In the genomic region with DNA sequence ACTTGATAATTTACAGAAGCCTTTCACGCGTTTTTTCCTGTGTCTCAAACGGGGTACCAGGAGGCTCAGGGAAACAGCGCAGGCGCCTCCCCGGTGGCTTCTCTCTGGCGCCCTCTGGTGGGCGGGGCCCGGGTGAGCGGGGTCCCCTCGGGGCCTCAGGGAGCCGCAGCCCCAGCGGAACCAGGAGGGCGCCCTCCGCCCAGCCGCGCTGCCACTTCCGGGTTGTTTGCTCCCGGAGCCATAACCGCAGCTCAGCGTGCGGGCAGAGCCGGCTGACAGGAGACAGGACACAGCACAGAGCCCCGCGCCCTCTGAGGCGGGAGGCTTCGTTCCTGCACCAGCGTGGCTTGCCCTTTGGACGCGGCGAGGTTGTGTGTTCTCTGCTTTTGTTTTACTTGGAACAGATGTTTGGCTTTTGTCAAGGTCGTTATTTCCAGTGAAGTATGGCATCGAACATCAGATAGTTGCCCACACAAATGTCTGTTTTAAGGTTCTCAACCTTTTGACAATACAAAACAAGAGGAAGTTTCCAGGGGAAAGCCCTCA, we compare ENCODE assay signal across 8 cellular contexts. TPM values are rescaled to one million over a fixed set of nuclear protein-coding genes. Genes with fewer than 3 reads are reported as not detected.
DNase-seq lines count a peak whose midpoint lies in the region; ATAC-seq and TF ChIP-seq lines count a peak whose summit lies in the region.

No MANE protein-coding gene starts in this region.

- H3K9me3 ChIP-seq in BLaER1 (peaks cover 15% of the 10 kb centered on the region), OCI-LY1 (ENCODE audit: low read length) (peaks cover 7% of the 10 kb centered on the region; the same call in 1 of the 2 replicates), esophagus squamous epithelium (peaks cover 0 to 18% (median 0%) of the 10 kb centered on the region in 3 donors), neural progenitor cell (ENCODE audit: low read depth) (peaks cover 10% of the 10 kb centered on the region), stomach smooth muscle (ENCODE audit: control insufficient read depth in 2 of 2, low read length in 2 of 2) (peaks cover 4 to 6% of the 10 kb centered on the region in 2 donors)

- peak; percentile 92 for DNase-seq in activated T-cell treated with anti-CD3 and anti-CD28 coated beads for 24 hours (ENCODE audit: low read depth)
- peak; percentile 12 for DNase-seq in esophagus squamous epithelium (lab: John Stamatoyannopoulos, UW)
- DNase-seq in neural progenitor cell (ENCODE audit: low spot score), result peak; percentile 32

- H3K36me3 ChIP-seq in BLaER1 (no peaks in the 10 kb centered on the region), OCI-LY1 (ENCODE audit: insufficient read depth, low read length) (no peaks in the 10 kb centered on the region; the same call in 1 of the 2 replicates), esophagus squamous epithelium (no peaks in the 10 kb centered on the region), neural progenitor cell (no peaks in the 10 kb centered on the region), stomach smooth muscle (ENCODE audit: control insufficient read depth in 2 of 2, insufficient read depth in 2 of 2, low read length in 2 of 2) (no peaks in the 10 kb centered on the region)

- ATAC-seq in GM18907 (IDR thresholded peaks at IDR 0.05; ENCODE audit: unreplicated experiment), result peak; percentile 81
- peak; percentile 96 for ATAC-seq in HG03139 (IDR thresholded peaks at IDR 0.05; ENCODE audit: unreplicated experiment)

- no peaks in the 10 kb centered on the region for H3K4me1 Mint-ChIP-seq in neural progenitor cell

- H3K4me3 Mint-ChIP-seq in neural progenitor cell, result no peak overlapping the region

- no peaks in the 10 kb centered on the region for H3K36me3 Mint-ChIP-seq in neural progenitor cell

- no peaks in the 10 kb centered on the region for H4K20me1 ChIP-seq in BLaER1
- H4K20me1 ChIP-seq in OCI-LY1 (ENCODE audit: insufficient read depth, low read length), result no peaks in the 10 kb centered on the region
- no peaks in the 10 kb centered on the region for H4K20me1 ChIP-seq in neural progenitor cell (ENCODE audit: low read depth)

- peaks cover 9% of the 10 kb centered on the region for H3K27me3 Mint-ChIP-seq in neural progenitor cell (ENCODE audit: insufficient read depth, low read depth)

- TF ChIP-seq POLR2A in esophagus squamous epithelium (IDR thresholded peaks at IDR 0.05), result no peak

- no peaks in the 10 kb centered on the region for H3F3A ChIP-seq in OCI-LY1 (ENCODE audit: insufficient read depth, low read length)
- H3F3A ChIP-seq in neural progenitor cell (ENCODE audit: low read depth), result no peaks in the 10 kb centered on the region

- no peaks in the 10 kb centered on the region for H3K9me2 ChIP-seq in OCI-LY1 (ENCODE audit: low read depth, low read length)

- 3 to 17% methylated on average over 4 to 11 of the region's 33 CpGs for WGBS in esophagus squamous epithelium, 2 donors

- H3K4me2 ChIP-seq in BLaER1, result peak overlapping the region; percentile 83
- peak overlapping the region; percentile 71 for H3K4me2 ChIP-seq in OCI-LY1 (ENCODE audit: low read length)
- no peak overlapping the region for H3K4me2 ChIP-seq in neural progenitor cell

- H3K27me3 ChIP-seq in BLaER1 (no peaks in the 10 kb centered on the region), OCI-LY1 (ENCODE audit: insufficient read depth, low read length) (no peaks in the 10 kb centered on the region; the same call in 1 of the 2 replicates), esophagus squamous epithelium (peaks cover 0 to 4% (median 0%) of the 10 kb centered on the region in 4 donors), neural progenitor cell (no peaks in the 10 kb centered on the region), stomach smooth muscle (ENCODE audit: control insufficient read depth in 1 of 2, insufficient read depth in 2 of 2, low read length in 2 of 2) (no peaks in the 10 kb centered on the region)

- no peaks in the 10 kb centered on the region for H3K79me2 ChIP-seq in OCI-LY1 (ENCODE audit: insufficient read depth, low read length)
- no peaks in the 10 kb centered on the region for H3K79me2 ChIP-seq in neural progenitor cell (ENCODE audit: low read depth)

- peak overlapping the region; percentile 83 for H2AFZ ChIP-seq in OCI-LY1 (ENCODE audit: low read length)
- H2AFZ ChIP-seq in neural progenitor cell (replicated peaks), result no peak overlapping the region

- peak overlapping the region; percentile 75 for H3K27ac ChIP-seq in BLaER1
- H3K27ac ChIP-seq in OCI-LY1 (ENCODE audit: low read depth, low read length, poor library complexity, severe bottlenecking), result no peak overlapping the region
- H3K27ac ChIP-seq in esophagus squamous epithelium, result peak overlapping the region in 3 of 4 donors; percentile 5 to 66 (median 63)
- H3K27ac ChIP-seq in neural progenitor cell, result no peak overlapping the region
- H3K27ac ChIP-seq in stomach smooth muscle (ENCODE audit: low read length), result peak overlapping the region; percentile 32

- H3K9me3 Mint-ChIP-seq in neural progenitor cell, result peaks cover 10% of the 10 kb centered on the region

- H3K4me3 ChIP-seq in BLaER1, result peak overlapping the region; percentile 61
- H3K4me3 ChIP-seq in OCI-LY1 (ENCODE audit: low read depth, low read length, poor library complexity, severe bottlenecking), result peak overlapping the region; percentile 57
- peak overlapping the region; percentile 33 to 68 (median 44) for H3K4me3 ChIP-seq in esophagus squamous epithelium
- H3K4me3 ChIP-seq in neural progenitor cell, result no peak overlapping the region
- peak overlapping the region; percentile 66 to 72 for H3K4me3 ChIP-seq in stomach smooth muscle (ENCODE audit: low read length in 2 of 2)

- peaks cover 16% of the 10 kb centered on the region for H3K4me1 ChIP-seq in BLaER1
- H3K4me1 ChIP-seq in OCI-LY1 (ENCODE audit: insufficient read depth, low read length, severe bottlenecking), result peaks cover 13% of the 10 kb centered on the region
- peaks cover 0 to 17% (median 4%) of the 10 kb centered on the region in 3 donors for H3K4me1 ChIP-seq in esophagus squamous epithelium
- H3K4me1 ChIP-seq in neural progenitor cell, result no peaks in the 10 kb centered on the region
- H3K4me1 ChIP-seq in stomach smooth muscle (ENCODE audit: control insufficient read depth, insufficient read depth, low read length), result peaks cover 3% of the 10 kb centered on the region

- H3K9ac ChIP-seq in BLaER1 (peak overlapping the region; percentile 69), OCI-LY1 (ENCODE audit: low read length) (peak overlapping the region; percentile 57), neural progenitor cell (no peak overlapping the region), stomach smooth muscle (ENCODE audit: low read length in 2 of 2) (peak overlapping the region; percentile 62 to 64)

- TF ChIP-seq CTCF in OCI-LY1 (IDR thresholded peaks at IDR 0.05; ENCODE audit: low read length) (peak; percentile 91), esophagus squamous epithelium (IDR thresholded peaks at IDR 0.05) (peak; percentile 79 to 93 (median 83)), neural progenitor cell (IDR thresholded peaks at IDR 0.05) (peak; percentile 44)

- intact Hi-C loops in esophagus squamous epithelium (cut with DNase I), result no loop called here

- no peak overlapping the region for H3K27ac Mint-ChIP-seq in neural progenitor cell

RNA-seq across cellular contexts. Expression of a gene that starts 6.9 kb away (rescaled TPM):
- total RNA-seq in esophagus squamous epithelium (10 to 100 TPM in 2 of 4 donors, 1 to 10 TPM in 2; 3.1 to 26.9 (median 10.5) TPM), neural progenitor cell (ENCODE audit: low replicate concordance) (0.36 and 0.50 TPM in 2 replicates)

RNA-seq across cellular contexts. Expression of a gene that starts 45.1 kb away (rescaled TPM):
- total RNA-seq in esophagus squamous epithelium, result 1 to 10 TPM in 1 of 4 donors, not detected in 3; 1.8 TPM
- not detected in 2 replicates for total RNA-seq in neural progenitor cell (ENCODE audit: low replicate concordance)

Comparison
In these comparisons a context has a peak if more than half of its experiments do, and no peak if none do; other contexts are left out.
1. H3K27ac ChIP-seq: peak in BLaER1 (single experiment), esophagus squamous epithelium (3 of 4) and stomach smooth muscle (single experiment); none in OCI-LY1 (single experiment) and neural progenitor cell (single experiment).
2. DNase-seq: peak in every context shown above with its lines; median percentile 92 in activated T-cell treated with anti-CD3 and anti-CD28 coated beads for 24 hours; 32 in neural progenitor cell; 12 in esophagus squamous epithelium.
3. Peak in every context shown above with its lines, with median percentiles within 50 percentile points of each other: CTCF ChIP-seq.